Comparison of ENCODE assay signal across 18 cellular contexts in genomic region chr3:8742921-8743605, GRCh38. TPM values are rescaled to one million over a fixed set of nuclear protein-coding genes. Genes with fewer than 3 reads are reported as not detected.
A peak's percentile ranks its signal among the peaks of the same experiment; 100 is the strongest.
DNase-seq lines count a peak whose midpoint lies in the region; ATAC-seq and TF ChIP-seq lines count a peak whose summit lies in the region.
"Had no signal": no experiment of that assay in that cellular context is flagged by ENCODE, and none has a peak within 500 bp of the region (broad histone marks: within the 10 kb centered on the region; RNA-seq: fewer than 3 reads in every experiment).

No MANE protein-coding gene starts in this region.

- TF ChIP-seq CTCF in HEK293 (tag by site-specific recombination; IDR thresholded peaks at IDR 0.05), result no peak
- no peak for TF ChIP-seq CTCF in fibroblast of mammary gland (conservative IDR thresholded peaks at IDR 0.05; ENCODE audit: control insufficient read depth, insufficient read depth, low read depth, low read length)

- no peaks in the 10 kb centered on the region for H3K36me3 ChIP-seq in HEK293 (ENCODE audit: control insufficient read depth in 2 of 2, insufficient read depth in 1 of 2, low read length in 2 of 2)

- H3K27ac ChIP-seq in HEK293 (ENCODE audit: extremely low read depth, low read depth, low read length), result no peak overlapping the region

- no peaks in the 10 kb centered on the region for H3K4me1 Mint-ChIP-seq in effector memory CD8-positive, alpha-beta T cell (ENCODE audit: low read depth in 2 of 2)

- no peak overlapping the region for H3K4me3 Mint-ChIP-seq in effector memory CD8-positive, alpha-beta T cell
- H3K4me3 Mint-ChIP-seq: activated CD8-positive, alpha-beta T cell treated with anti-CD3 and anti-CD28 coated beads, Interleukin-2, amount 10 ng/mL, durations not matched to agents 7 days and 5 days; activated naive CD4-positive, alpha-beta T cell treated with anti-CD3 and anti-CD28 coated beads for 36 hours had no signal

- no peaks in the 10 kb centered on the region for H3K36me3 Mint-ChIP-seq in effector memory CD8-positive, alpha-beta T cell (ENCODE audit: insufficient read depth)

- H3K27ac Mint-ChIP-seq in effector memory CD8-positive, alpha-beta T cell, result no peak overlapping the region
- H3K27ac Mint-ChIP-seq: activated CD8-positive, alpha-beta T cell treated with anti-CD3 and anti-CD28 coated beads, Interleukin-2, amount 10 ng/mL, durations not matched to agents 7 days and 5 days; activated naive CD4-positive, alpha-beta T cell treated with anti-CD3 and anti-CD28 coated beads for 36 hours had no signal

- no peak overlapping the region for H3K4me3 ChIP-seq in HEK293 (ENCODE audit: low read depth, low read length)
- no peak overlapping the region for H3K4me3 ChIP-seq in fibroblast of mammary gland (ENCODE audit: control insufficient read depth, low read depth, low read length)
- H3K4me3 ChIP-seq: mucosa of descending colon had no signal

- no peak for ATAC-seq in effector memory CD8-positive, alpha-beta T cell (replicated peaks)
- ATAC-seq: activated CD8-positive, alpha-beta T cell treated with anti-CD3 and anti-CD28 coated beads, Interleukin-2, amount 10 ng/mL, durations not matched to agents 7 days and 5 days; mucosa of descending colon had no signal

- peaks cover 14 to 19% of the 10 kb centered on the region in 2 donors for H3K27me3 Mint-ChIP-seq in effector memory CD8-positive, alpha-beta T cell

- no peaks in the 10 kb centered on the region for H3K9me3 Mint-ChIP-seq in effector memory CD8-positive, alpha-beta T cell
- H3K9me3 Mint-ChIP-seq: activated naive CD4-positive, alpha-beta T cell treated with anti-CD3 and anti-CD28 coated beads for 36 hours had no signal

- H3K4me1 ChIP-seq in HEK293 (ENCODE audit: control insufficient read depth, insufficient read depth, low read length), result peaks cover 11% of the 10 kb centered on the region; the same call in 1 of the 2 replicates

- H3K9me3 ChIP-seq in HEK293 (ENCODE audit: control insufficient read depth, insufficient read depth, low read depth, low read length), result no peaks in the 10 kb centered on the region
- H3K9me3 ChIP-seq: mucosa of descending colon had no signal

- CTCF ChIA-PET in HEK293 (lab: Yijun Ruan, JAX), result interaction anchor here (0.8 to 2.3 kb wide), 4 partner anchors 11 to 30 kb away, joined by 3 to 9 read pairs (median 4); partner anchors contain the start of gene OXTR

- DNase-seq in A172 (ENCODE audit: low spot score) (peak; percentile 56), SKM-1 (lab: John Stamatoyannopoulos, UW; ENCODE audit: unreplicated experiment) (peak; percentile 25), fibroblast of mammary gland (ENCODE audit: low read depth) (peak; percentile 92), germinal center (ENCODE audit: low spot score) (no peak), T-helper 1 cell (no peak), NCI-H146 treated with DMSO at 0.1 percent for 48 hours (lab: John Stamatoyannopoulos, UW; ENCODE audit: unreplicated experiment) (no peak)
- no peak for DNase-seq in effector memory CD8-positive, alpha-beta T cell
- DNase-seq: activated CD8-positive, alpha-beta T cell treated with anti-CD3 and anti-CD28 coated beads, Interleukin-2, amount 10 ng/mL, durations not matched to agents 7 days and 5 days; activated naive CD4-positive, alpha-beta T cell treated with anti-CD3 and anti-CD28 coated beads for 36 hours; central memory CD4-positive, alpha-beta T cell; erythroblast; mucosa of descending colon; NCI-H1092; NCI-H345; trophoblast cell had no signal

- POLR2A ChIA-PET in HEK293 (lab: Yijun Ruan, JAX), result no interaction called here

TF ChIP-seq in HEK293, 187 proteins besides CTCF, POLR2A, EP300 and RAD21 (continues in another document):
- no peak for TF ChIP-seq ZNF175 (tag by site-specific recombination; IDR thresholded peaks at IDR 0.05)
- no peak for TF ChIP-seq REPIN1 (tag by site-specific recombination; IDR thresholded peaks at IDR 0.05; ENCODE audit: low read depth)
- no peak for TF ChIP-seq ZNF561 (tag by site-specific recombination; IDR thresholded peaks at IDR 0.05; ENCODE audit: borderline replicate concordance)
- peak; percentile 42; the same call in 1 of the 2 replicates for TF ChIP-seq PATZ1 (tag by site-specific recombination; IDR thresholded peaks at IDR 0.05)
- TF ChIP-seq ZNF138 (tag by site-specific recombination; IDR thresholded peaks at IDR 0.05; ENCODE audit: borderline replicate concordance), result no peak
- TF ChIP-seq SALL2 (tag by site-specific recombination; IDR thresholded peaks at IDR 0.05; ENCODE audit: borderline replicate concordance), result no peak
- TF ChIP-seq ZIC2 (tag by site-specific recombination; IDR thresholded peaks at IDR 0.05), result 0 out of 2 replicates have a peak, but pooled peaks have one; percentile 18
- TF ChIP-seq ZNF596 (tag by site-specific recombination; IDR thresholded peaks at IDR 0.05), result no peak
- TF ChIP-seq KLF16 (tag by site-specific recombination; IDR thresholded peaks at IDR 0.05), result no peak
- no peak for TF ChIP-seq ZNF677 (tag by site-specific recombination; IDR thresholded peaks at IDR 0.05)
- TF ChIP-seq ZNF692 (tag by site-specific recombination; IDR thresholded peaks at IDR 0.05), result peak; percentile 76
- 0 out of 2 replicates have a peak, but pooled peaks have one; percentile 6 for TF ChIP-seq ZFHX2 (tag by site-specific recombination; conservative IDR thresholded peaks at IDR 0.05)
- TF ChIP-seq ZEB2 (tag by site-specific recombination; IDR thresholded peaks at IDR 0.05), result no peak
- TF ChIP-seq RBAK (tag by site-specific recombination; IDR thresholded peaks at IDR 0.05), result no peak
- TF ChIP-seq GLIS1 (tag by site-specific recombination; IDR thresholded peaks at IDR 0.05), result peak; percentile 82
- no peak for TF ChIP-seq ZSCAN16 (tag by site-specific recombination; IDR thresholded peaks at IDR 0.05)
- TF ChIP-seq PRDM1 (tag by site-specific recombination; IDR thresholded peaks at IDR 0.05), result 0 out of 2 replicates have a peak, but pooled peaks have one; percentile 20
- no peak for TF ChIP-seq SP2 (tag by site-specific recombination; IDR thresholded peaks at IDR 0.05)
- TF ChIP-seq ZBTB7A (tag by site-specific recombination; IDR thresholded peaks at IDR 0.05; ENCODE audit: low read depth), result no peak
- TF ChIP-seq ZNF398 (tag by site-specific recombination; IDR thresholded peaks at IDR 0.05), result peak; percentile 50

RNA-seq across cellular contexts. Expression of gene CAV3, which starts 9.5 kb away (rescaled TPM):
- 0.24 TPM in 1 of 2 replicates, not detected in the other for total RNA-seq in A172 (2014; rRNA removed; shearing (Covaris generic))
- total RNA-seq: activated CD8-positive, alpha-beta T cell treated with anti-CD3 and anti-CD28 coated beads, Interleukin-2, amount 10 ng/mL, durations not matched to agents 7 days and 5 days; activated naive CD4-positive, alpha-beta T cell treated with anti-CD3 and anti-CD28 coated beads for 36 hours; H4; mucosa of descending colon; T-helper 2 cell treated with Interferon-gamma antibody and Interleukin-4, amounts not matched to agents 100 ng/mL and 5 ng/mL, for 36 hours had no signal

RNA-seq across cellular contexts. Expression of gene OXTR, which starts 26.4 kb away (rescaled TPM):
- total RNA-seq in A172 (2014; rRNA removed; shearing (Covaris generic)), result 115 and 124 TPM in 2 replicates

Comparison
In these comparisons a context has a peak if more than half of its experiments do, and no peak if none do; other contexts are left out.
1. DNase-seq: peak in A172 (single experiment), SKM-1 (single experiment) and fibroblast of mammary gland (single experiment); none in germinal center (single experiment), T-helper 1 cell (0 of 5), effector memory CD8-positive, alpha-beta T cell (0 of 3) and NCI-H146 treated with DMSO at 0.1 percent for 48 hours (single experiment).